ENCODE assay signal across 30 cellular contexts in genomic region chr1:47223921-47224675, GRCh38. TPM values are rescaled to one million over a fixed set of nuclear protein-coding genes. Genes with fewer than 3 reads are reported as not detected.
DNase-seq lines count a peak whose midpoint lies in the region; ATAC-seq, FAIRE-seq and TF ChIP-seq lines count a peak whose summit lies in the region.
"Had no signal": no experiment of that assay in that cellular context is flagged by ENCODE, and none has a peak within 500 bp of the region (broad histone marks: within the 10 kb centered on the region; RNA-seq: fewer than 3 reads in every experiment).

No MANE protein-coding gene starts in this region.

- peaks cover 18% of the 10 kb centered on the region; the same call in 1 of the 2 replicates for H4K20me1 ChIP-seq in K562 (replicated peaks; ENCODE audit: control insufficient read depth, insufficient read depth, low read length)

- 0 out of 4 replicates have a peak overlapping the region, but pooled peaks of 1 of the 2 experiments have one; percentile 79 for H3K9ac ChIP-seq in K562 (ENCODE audit: insufficient read depth in 1 of 2, low read depth in 2 of 2, low read length in 2 of 2)
- H3K9ac ChIP-seq: BLaER1 treated with 17β-estradiol and CSF1 and Interleukin-3, amounts not matched to agents 10 nM and 100 nM had no signal

- peaks cover 16% of the 10 kb centered on the region for H3K9me1 ChIP-seq in K562 (ENCODE audit: control insufficient read depth, insufficient read depth, low read length)

- peaks cover 25 to 37% of the 10 kb centered on the region in 2 experiments; a peak in 4 of 5 replicates for H3K4me1 ChIP-seq in K562 (replicated peaks in 1 of 2; ENCODE audit: control insufficient read depth in 2 of 2, insufficient read depth in 2 of 2, low read length in 2 of 2)
- H3K4me1 ChIP-seq in mesodermal cell (ENCODE audit: control insufficient read depth, insufficient read depth, low read length, poor library complexity, severe bottlenecking) = no peaks in the 10 kb centered on the region
- H3K4me1 ChIP-seq: SJCRH30 had no signal

- H3K4me1 Mint-ChIP-seq in Calu3 (ENCODE audit: low read depth, unreplicated experiment) = no peaks in the 10 kb centered on the region

- H3K27me3 ChIP-seq in H7 (ENCODE audit: control insufficient read depth, insufficient read depth, low read length) (peaks cover 92% of the 10 kb centered on the region), K562 (ENCODE audit: control insufficient read depth in 2 of 2, insufficient read depth in 2 of 2, low read length in 2 of 2) (no peaks in the 10 kb centered on the region)
- H3K27me3 ChIP-seq: SJCRH30 had no signal

- BruUV-seq in K562 (replicated peaks; lab: Mats Ljungman, UMichigan) (no TSS peak), Calu3 (replicated peaks; lab: Mats Ljungman, UMichigan) (no TSS peak)

- 0 out of 2 replicates have a peak, but pooled peaks have one; percentile 40 for TF ChIP-seq POLR2A in K562 (conservative IDR thresholded peaks at IDR 0.05)

- H3K9me3 ChIP-seq in K562 (replicated peaks; ENCODE audit: control insufficient read depth, insufficient read depth, low read depth, low read length) (no peaks in the 10 kb centered on the region), mesodermal cell (ENCODE audit: control insufficient read depth, low read length) (no peaks in the 10 kb centered on the region)
- H3K9me3 ChIP-seq: MG63, SJCRH30 had no signal

- H3K36me3 ChIP-seq in H7 (replicated peaks; ENCODE audit: control insufficient read depth, insufficient read depth, low read length) = no peaks in the 10 kb centered on the region
- peaks cover 85% of the 10 kb centered on the region for H3K36me3 ChIP-seq in K562 (ENCODE audit: control insufficient read depth, insufficient read depth, low read length)
- H3K36me3 ChIP-seq in mesodermal cell (ENCODE audit: control insufficient read depth, insufficient read depth, low read length) = no peaks in the 10 kb centered on the region
- H3K36me3 ChIP-seq: BLaER1 treated with 17β-estradiol and CSF1 and Interleukin-3, amounts not matched to agents 10 nM and 100 nM; MG63; SJCRH30 had no signal

- intact Hi-C loops in K562 (cut with micrococcal nuclease) (no loop called here), sciatic nerve (cut with DNase I) (no loop called here), Calu3 (cut with micrococcal nuclease; ENCODE audit: unreplicated experiment) (no loop called here)

- no peaks in the 10 kb centered on the region for H3K27me3 Mint-ChIP-seq in Calu3 (ENCODE audit: unreplicated experiment)

- H3K9me3 Mint-ChIP-seq in Calu3 (ENCODE audit: low read depth, unreplicated experiment) = no peaks in the 10 kb centered on the region
- H3K9me3 Mint-ChIP-seq: CD4-positive, alpha-beta T cell; HFFc6 had no signal

- H3K4me3 ChIP-seq in H7 (ENCODE audit: insufficient read depth, low read depth, low read length) (no peak overlapping the region), K562 (no peak overlapping the region), mesodermal cell (ENCODE audit: extremely low read depth, insufficient read depth, low read length, poor library complexity, severe bottlenecking) (peak overlapping the region; percentile 31)
- H3K4me3 ChIP-seq: BLaER1 treated with 17β-estradiol and CSF1 and Interleukin-3, amounts not matched to agents 10 nM and 100 nM; GM12878; MG63 had no signal

- H3K27ac Mint-ChIP-seq in Calu3 (ENCODE audit: unreplicated experiment) = no peak overlapping the region
- H3K27ac Mint-ChIP-seq: CD4-positive, alpha-beta T cell; HFFc6 had no signal

- TF ChIP-seq CTCF in K562 (IDR thresholded peaks at IDR 0.05 in 2 of 3, conservative IDR thresholded peaks at IDR 0.05 in 1 of 3; ENCODE audit: insufficient read depth in 2 of 3, low read depth in 1 of 3, low read length in 3 of 3) (no peak), Calu3 (IDR thresholded peaks at IDR 0.05; ENCODE audit: unreplicated experiment) (no peak)

- POLR2A ChIA-PET in K562 (lab: Yijun Ruan, JAX) = interaction anchor here (0.6 to 2.0 kb wide), 8 partner anchors 9 to 284 kb away, joined by 3 to 10 read pairs (median 3); partner anchors contain the start of gene STIL

- peak; percentile 62 for FAIRE-seq in K562 (lab: Jason Lieb, UNC)
- FAIRE-seq: A204.1, GM12878, GM19239, H54 had no signal

- peak; percentile 53 for DNase-seq in H7
- peak in 1 of 4 experiments; percentile 14 for DNase-seq in K562 (ENCODE audit: extremely low read depth in 1 of 4, low spot score in 3 of 4)
- DNase-seq in sciatic nerve (ENCODE audit: low spot score) = peak; percentile 31
- DNase-seq in AG08395 (ENCODE audit: low spot score) = no peak
- no peak for DNase-seq in DMS153 (lab: John Stamatoyannopoulos, UW)
- DNase-seq in Calu3 = no peak
- DNase-seq: AML-193; CD4-positive, alpha-beta T cell; EL; GDM1; HFFc6; KG1; MG63; NCI-H1105 treated with DMSO at 0.1 percent for 48 hours; NCI-H146; NCI-H1930; NCI-H2107; NCI-H446 treated with DMSO at 0.1 percent for 48 hours; NK-92 treated with Interleukin-12 subunit alpha and Interleukin-12 subunit beta, amount 100 ng/mL, for 24 hours; PC-3; SJCRH30 had no signal

- no peak overlapping the region for H3K4me3 Mint-ChIP-seq in Calu3 (ENCODE audit: low read depth, unreplicated experiment)
- H3K4me3 Mint-ChIP-seq: CD4-positive, alpha-beta T cell; HFFc6 had no signal

- H3K4me2 ChIP-seq in K562 (ENCODE audit: insufficient read depth, low read length) = no peak overlapping the region
- H3K4me2 ChIP-seq: BLaER1 treated with 17β-estradiol and CSF1 and Interleukin-3, amounts not matched to agents 10 nM and 100 nM had no signal

- peaks cover 82% of the 10 kb centered on the region for H3K79me2 ChIP-seq in K562 (ENCODE audit: control insufficient read depth, insufficient read depth, low read length)

- H3K27ac ChIP-seq in K562 (ENCODE audit: extremely low read depth, low read depth, low read length) = no peak overlapping the region; the same call in 2 of the 3 replicates
- H3K27ac ChIP-seq in mesodermal cell (ENCODE audit: low read depth, low read length, severe bottlenecking) = no peak overlapping the region
- H3K27ac ChIP-seq: BLaER1 treated with 17β-estradiol and CSF1 and Interleukin-3, amounts not matched to agents 10 nM and 100 nM; SJCRH30 had no signal

- no peak overlapping the region for H2AFZ ChIP-seq in K562 (ENCODE audit: low read depth, low read length)

- no peaks in the 10 kb centered on the region for H3K36me3 Mint-ChIP-seq in Calu3 (ENCODE audit: insufficient read depth, unreplicated experiment)

- no peak for TF ChIP-seq RAD21 in K562 (CRISPR knock-in tag; conservative IDR thresholded peaks at IDR 0.05 in 1 of 2, IDR thresholded peaks at IDR 0.05 in 1 of 2)

- no peak for ATAC-seq in K562
- ATAC-seq in sciatic nerve = no peak
- ATAC-seq in HG02623 (IDR thresholded peaks at IDR 0.05; ENCODE audit: unreplicated experiment) = no peak
- ATAC-seq: GM12878, PC-3, Right ventricle myocardium inferior had no signal

- in situ Hi-C loops in K562 (cut with MboI) = no loop called here

- 92% methylated on average over 9 of the region's 9 CpGs for WGBS in K562 (ENCODE audit: insufficient coverage, low coverage, missing lambda C conversion rate)
- WGBS in mesodermal cell (ENCODE audit: insufficient coverage in 2 of 2), 2 experiments = 33 to 35% methylated on average over 1 to 4 of the region's 9 CpGs

- CTCF ChIA-PET in K562 (lab: Yijun Ruan, JAX; ENCODE audit: low intra/inter-chr PET ratio) = no interaction called here
- CTCF ChIA-PET in Calu3 (lab: Charles Lee) = no interaction called here

- TF ChIP-seq EP300 in K562 (IDR thresholded peaks at IDR 0.05; ENCODE audit: low read length) = no peak

RNA-seq across cellular contexts. Expression of gene TAL1, which starts 7.9 kb away (rescaled TPM):
- 0.07 and 0.70 TPM in 2 replicates for total RNA-seq in H7 (2014; rRNA removed; shearing (Covaris generic))
- 80.8 and 102 TPM in 2 replicates for total RNA-seq in K562 (2011; cell fraction: chromatin; rRNA removed; ENCODE audit: low replicate concordance)
- 96.7 and 104 TPM in 2 replicates for total RNA-seq in K562 (2011; cell fraction: nucleolus; rRNA removed)
- total RNA-seq in K562 (2011; cell fraction: nucleoplasm; rRNA removed) = 105 and 124 TPM in 2 replicates
- 59.7 and 103 TPM in 2 replicates for total RNA-seq in K562 (2014; rRNA removed)
- total RNA-seq in K562 (2014; rRNA removed; fragmentation: Illumina TruSeq; extraction: Trizol) = 67.6 and 79.8 TPM in 2 replicates
- 63.5 and 68.1 TPM in 2 replicates for total RNA-seq in K562 (2015; rRNA removed; fragmentation: Illumina TruSeq; extraction: Trizol)
- total RNA-seq in K562 (2021) = 76.5 and 81.3 TPM in 2 replicates
- polyA plus RNA-seq in K562 (2011; rRNA removed) = 51.1 and 53.3 TPM in 2 replicates
- 34.3 and 44.4 TPM in 2 replicates for polyA plus RNA-seq in K562 (2011; cell fraction: cytosol; rRNA removed)
- polyA plus RNA-seq in K562 (2011; cell fraction: nucleus; rRNA removed) = 78.7 and 92.4 TPM in 2 replicates
- 53.0 and 55.6 TPM in 2 replicates for polyA plus RNA-seq in K562 (2012)
- 72.3 and 106 TPM in 2 replicates for polyA plus RNA-seq in K562 (2014; fragmentation: Illumina TruSeq; extraction: Trizol)
- polyA plus RNA-seq in K562 (2014; fragmentation: Nextera tagmentation; extraction: Ambion mirVana) = 10 to 100 TPM; 18.5 to 22.9 TPM
- 42.7 and 49.5 TPM in 2 replicates for polyA plus RNA-seq in K562 (2014; rRNA removed)
- polyA minus RNA-seq in K562 (2011; rRNA and poly(A)+ RNA removed) = 55.7 and 60.3 TPM in 2 replicates
- polyA minus RNA-seq in K562 (2011; cell fraction: cytosol; rRNA and poly(A)+ RNA removed) = 37.3 and 64.4 TPM in 2 replicates
- 55.6 and 91.2 TPM in 2 replicates for polyA minus RNA-seq in K562 (2011; cell fraction: nucleus; rRNA and poly(A)+ RNA removed)
- 10.4 TPM for polyA plus RNA-seq in mesodermal cell (2013, experiment 1 of 2)
- 6.3 TPM for polyA plus RNA-seq in mesodermal cell (2013, experiment 2 of 2)
- total RNA-seq in sciatic nerve = 13.6 TPM
- total RNA-seq in Calu3 (2022) = not detected in 2 replicates
- total RNA-seq: CD4-positive, alpha-beta T cell; HFFc6; PC-3 had no signal
- polyA plus RNA-seq: AG04450, GM12878 had no signal

RNA-seq across cellular contexts. Expression of gene PDZK1IP1, which starts 34.3 kb away (rescaled TPM):
- total RNA-seq in H7 (2014; rRNA removed; shearing (Covaris generic)) = not detected in 2 replicates
- total RNA-seq in K562 (2011; cell fraction: chromatin; rRNA removed; ENCODE audit: low replicate concordance) = 0.74 and 1.0 TPM in 2 replicates
- 0.92 and 1.2 TPM in 2 replicates for total RNA-seq in K562 (2011; cell fraction: nucleolus; rRNA removed)
- total RNA-seq in K562 (2011; cell fraction: nucleoplasm; rRNA removed) = 1.1 and 1.2 TPM in 2 replicates
- total RNA-seq in K562 (2014; rRNA removed) (0.33 and 0.59 TPM in 2 replicates), K562 (2014; rRNA removed; fragmentation: Illumina TruSeq; extraction: Trizol) (not detected in 2 replicates), K562 (2015; rRNA removed; fragmentation: Illumina TruSeq; extraction: Trizol) (not detected in 2 replicates), K562 (2021) (0.33 and 0.49 TPM in 2 replicates), sciatic nerve (2.4 TPM), Calu3 (2022) (231 and 327 TPM in 2 replicates)
- polyA plus RNA-seq in K562 (2011; rRNA removed) (0.17 and 0.64 TPM in 2 replicates), K562 (2014; fragmentation: Illumina TruSeq; extraction: Trizol) (0.32 and 0.68 TPM in 2 replicates), K562 (2014; fragmentation: Nextera tagmentation; extraction: Ambion mirVana) (under 1 TPM; 0.45 to 0.55 TPM), K562 (2014; rRNA removed) (0.32 and 0.53 TPM in 2 replicates)
- 0.68 and 1.0 TPM in 2 replicates for polyA plus RNA-seq in K562 (2011; cell fraction: cytosol; rRNA removed)
- polyA plus RNA-seq in K562 (2011; cell fraction: nucleus; rRNA removed) = 0.73 and 1.3 TPM in 2 replicates
- polyA plus RNA-seq in K562 (2012) = 0.48 and 0.66 TPM in 2 replicates
- polyA minus RNA-seq in K562 (2011; rRNA and poly(A)+ RNA removed) = not detected in 2 replicates
- polyA minus RNA-seq in K562 (2011; cell fraction: cytosol; rRNA and poly(A)+ RNA removed) = not detected in 2 replicates
- not detected in 2 replicates for polyA minus RNA-seq in K562 (2011; cell fraction: nucleus; rRNA and poly(A)+ RNA removed)
- polyA plus RNA-seq in mesodermal cell (2013, experiment 1 of 2) = not detected
- not detected for polyA plus RNA-seq in mesodermal cell (2013, experiment 2 of 2)
- total RNA-seq: CD4-positive, alpha-beta T cell; GM12878; HFFc6; PC-3; Right ventricle myocardium inferior; SJCRH30 had no signal
- polyA plus RNA-seq: AG04450, GM12878 had no signal

Comparison
In these comparisons a context has a peak if more than half of its experiments do, and no peak if none do; other contexts are left out.
1. DNase-seq: peak in H7 (single experiment) and sciatic nerve (single experiment); none in AG08395 (single experiment), DMS153 (single experiment) and Calu3 (single experiment).
2. RNA of gene PDZK1IP1, which starts 34.3 kb away (total RNA-seq): 231 to 327 TPM in Calu3; 2.4 TPM in sciatic nerve (single experiment), 0.33 to 1.2 TPM in K562 and not detected in H7; every median in the first group is over 10 times any median in the second.